In genomic region chr10:74589226-74589673, GRCh38 we compare ENCODE assay signal across 8 cellular contexts.
DNase-seq lines count a peak whose midpoint lies in the region; ATAC-seq and TF ChIP-seq lines count a peak whose summit lies in the region.

No MANE protein-coding gene starts in this region.

- H3K9me3 Mint-ChIP-seq in MCF 10A (ENCODE audit: unreplicated experiment) = no peaks in the 10 kb centered on the region

- H3K4me1 Mint-ChIP-seq in MCF 10A (ENCODE audit: insufficient read depth, unreplicated experiment) = peaks cover 46% of the 10 kb centered on the region

- no peaks in the 10 kb centered on the region for H3K27me3 Mint-ChIP-seq in MCF 10A (ENCODE audit: insufficient read depth, unreplicated experiment)

- DNase-seq in GM12865 (ENCODE audit: low read depth) = peak; percentile 85
- DNase-seq in NCI-H146 (lab: John Stamatoyannopoulos, UW) = peak; percentile 98
- DNase-seq in MCF 10A (ENCODE audit: unreplicated experiment) = peak; percentile 98
- DNase-seq in iris pigment epithelial cell (ENCODE audit: low read depth) = peak; percentile 99
- peak; percentile 57 to 74 for DNase-seq in stimulated activated CD4-positive, alpha-beta T cell treated with anti-CD3 and anti-CD28 coated beads, Interleukin-1b, Interleukin-23, amount 100 ng/mL, for 1 hour (ENCODE audit: low read depth in 2 of 2)

- ATAC-seq in GM21825 (IDR thresholded peaks at IDR 0.05; ENCODE audit: unreplicated experiment) (no peak), HG02852 (IDR thresholded peaks at IDR 0.05; ENCODE audit: unreplicated experiment) (no peak)

- intact Hi-C loops in MCF 10A (cut with micrococcal nuclease) = no loop called here

- TF ChIP-seq CTCF in GM12865 (IDR thresholded peaks at IDR 0.05; ENCODE audit: insufficient read depth, low read depth, low read length, missing control alignments) = no peak
- TF ChIP-seq CTCF in VCaP (conservative IDR thresholded peaks at IDR 0.05) = no peak
- no peak for TF ChIP-seq CTCF in MCF 10A (IDR thresholded peaks at IDR 0.05; ENCODE audit: unreplicated experiment)

- H3K36me3 Mint-ChIP-seq in MCF 10A (ENCODE audit: insufficient read depth, unreplicated experiment) = no peaks in the 10 kb centered on the region

- peak overlapping the region; percentile 36 for H3K4me3 Mint-ChIP-seq in MCF 10A (ENCODE audit: unreplicated experiment)

- BruUV-seq in MCF 10A (replicated peaks; lab: Mats Ljungman, UMichigan) = no TSS peak

- CTCF ChIA-PET in MCF 10A (lab: Yijun Ruan, JAX) = interaction anchor here (0.6 kb wide), 1 partner anchor 260 kb away, joined by 3 read pairs; no protein-coding TSS in a partner anchor

- no peak overlapping the region for H3K4me3 ChIP-seq in GM12865 (ENCODE audit: low read depth, low read length)

- H3K27ac Mint-ChIP-seq in MCF 10A (ENCODE audit: low read depth, unreplicated experiment) = peak overlapping the region; percentile 93

- POLR2A ChIA-PET in MCF 10A (lab: Yijun Ruan, JAX) = interaction anchor here (0.6 to 1.5 kb wide), 9 partner anchors 24 to 622 kb away, joined by 3 to 5 read pairs (median 3); partner anchors contain the start of gene KAT6B

- peak overlapping the region; percentile 38; the same call in 1 of the 2 replicates for H3K27ac ChIP-seq in VCaP
